1 cellular context compared by ENCODE assay signal in the genomic region with DNA sequence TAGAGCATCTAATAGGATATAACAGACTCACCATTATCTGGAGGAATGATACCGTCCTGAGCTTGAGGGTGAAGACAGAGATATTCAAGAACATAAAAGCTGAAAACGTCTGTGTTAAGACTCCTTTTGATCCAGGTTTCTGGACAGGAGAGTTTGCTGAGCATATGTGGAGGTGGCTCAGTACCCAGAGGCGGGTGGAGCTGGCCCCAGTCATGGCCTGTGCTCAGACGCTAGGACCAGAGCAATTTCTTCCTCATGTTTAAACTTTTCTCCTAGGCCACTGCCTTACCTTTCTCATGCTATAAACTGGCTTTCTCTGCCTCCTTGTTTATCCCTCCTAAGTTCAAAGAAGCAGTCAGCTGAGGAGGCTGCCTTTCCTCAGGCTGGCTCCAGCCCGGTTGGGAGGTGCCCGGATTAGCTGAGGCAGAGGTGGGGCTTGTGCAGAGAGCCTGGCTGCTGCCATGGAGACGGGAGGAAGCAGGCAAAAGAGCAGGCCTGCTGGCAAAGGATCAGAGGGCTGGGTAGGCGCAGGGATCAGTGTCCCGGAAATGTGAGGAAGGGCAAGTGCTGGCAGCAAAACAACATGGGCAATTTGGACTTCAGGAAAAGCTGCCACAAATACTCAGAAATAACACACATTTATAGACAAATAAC.
TF ChIP-seq lines count a peak whose summit lies in the region.

No MANE protein-coding gene starts in this region.

TF ChIP-seq in K562, 482 proteins besides CTCF, POLR2A, EP300 and RAD21:
- TF ChIP-seq RFX1 (IDR thresholded peaks at IDR 0.05) = peak; percentile 20; the same call in 1 of the 2 replicates
- TF ChIP-seq JUN (IDR thresholded peaks at IDR 0.05; ENCODE audit: borderline replicate concordance, low read depth, low read length) = no peak
- no peak for TF ChIP-seq JUN (CRISPR knock-in tag; IDR thresholded peaks at IDR 0.05; ENCODE audit: borderline replicate concordance)
